Comparison of ENCODE assay signal across 17 cellular contexts in the genomic region with DNA sequence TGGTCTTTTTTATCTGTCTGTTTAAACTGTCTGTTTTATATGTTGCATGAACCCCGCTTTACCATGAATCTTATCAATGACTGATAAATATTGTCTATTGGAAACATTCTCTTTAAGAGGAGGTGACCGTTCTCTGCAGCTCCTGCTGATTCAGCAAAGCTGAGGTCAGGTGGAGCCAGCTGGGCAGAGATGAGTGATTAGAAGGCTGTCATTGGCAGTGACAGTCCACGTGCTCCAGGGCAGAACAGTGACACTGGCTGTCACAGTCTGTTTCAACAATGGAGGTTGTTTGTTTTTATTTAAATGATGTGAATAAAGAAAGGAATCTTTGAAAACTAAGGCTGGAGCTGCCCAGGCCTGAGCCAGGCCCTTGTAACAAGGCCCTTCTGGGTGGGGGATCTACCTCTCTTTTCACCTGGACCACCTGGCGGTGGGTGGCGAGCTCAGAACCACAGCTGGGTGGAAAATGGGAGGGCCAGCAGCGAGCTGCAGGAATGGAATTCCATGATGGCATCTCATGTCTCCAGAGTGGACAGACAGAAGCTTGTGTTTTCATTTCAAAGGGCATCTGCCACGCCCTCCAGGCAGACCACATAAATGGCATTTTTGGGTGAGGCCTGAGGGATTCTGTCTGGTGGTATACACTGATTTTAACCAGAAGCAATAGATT. TPM values are rescaled to one million over a fixed set of nuclear protein-coding genes. Genes with fewer than 3 reads are reported as not detected.
A peak's percentile ranks its signal among the peaks of the same experiment; 100 is the strongest.
DNase-seq lines count a peak whose midpoint lies in the region; ATAC-seq and TF ChIP-seq lines count a peak whose summit lies in the region.
"Had no signal": no experiment of that assay in that cellular context is flagged by ENCODE, and none has a peak within 500 bp of the region (broad histone marks: within the 10 kb centered on the region; RNA-seq: fewer than 3 reads in every experiment).

No MANE protein-coding gene starts in this region.

- no peak overlapping the region for H3K9ac ChIP-seq in SK-N-SH

- peak overlapping the region; percentile 57 for H3K27ac Mint-ChIP-seq in type B pancreatic cell
- no peak overlapping the region for H3K27ac Mint-ChIP-seq in activated CD4-positive, alpha-beta T cell treated with anti-CD3 and anti-CD28 coated beads, Interleukin-2, amount 10 ng/mL, durations not matched to agents 7 days and 5 days
- H3K27ac Mint-ChIP-seq: endodermal cell had no signal

- peaks cover 100% of the 10 kb centered on the region for H3K79me2 ChIP-seq in SK-N-SH (ENCODE audit: insufficient read depth)

- H4K20me1 ChIP-seq in SK-N-SH (ENCODE audit: insufficient read depth) = peaks cover 48% of the 10 kb centered on the region

- H3K36me3 Mint-ChIP-seq in type B pancreatic cell = peaks cover 9% of the 10 kb centered on the region
- peaks cover 7% of the 10 kb centered on the region for H3K36me3 Mint-ChIP-seq in activated CD4-positive, alpha-beta T cell treated with anti-CD3 and anti-CD28 coated beads, Interleukin-2, amount 10 ng/mL, durations not matched to agents 7 days and 5 days (ENCODE audit: low read depth)

- no peaks in the 10 kb centered on the region for H3K9me2 ChIP-seq in SK-N-SH

- TF ChIP-seq RAD21 in SK-N-SH (IDR thresholded peaks at IDR 0.05; ENCODE audit: low read length) = no peak

- H2AFZ ChIP-seq in SK-N-SH (ENCODE audit: low read depth) = no peak overlapping the region

- H3K4me1 ChIP-seq in SK-N-SH (ENCODE audit: control insufficient read depth in 1 of 2, insufficient read depth in 2 of 2, low read depth in 1 of 2, low read length in 1 of 2) = peaks cover 34 to 36% of the 10 kb centered on the region in 2 experiments; a peak in 3 of 4 replicates

- H3F3A ChIP-seq in SK-N-SH (replicated peaks; ENCODE audit: insufficient read depth) = no peaks in the 10 kb centered on the region

- peaks cover 4% of the 10 kb centered on the region for H3K9me3 Mint-ChIP-seq in type B pancreatic cell
- no peaks in the 10 kb centered on the region for H3K9me3 Mint-ChIP-seq in activated CD4-positive, alpha-beta T cell treated with anti-CD3 and anti-CD28 coated beads, Interleukin-2, amount 10 ng/mL, durations not matched to agents 7 days and 5 days
- H3K9me3 Mint-ChIP-seq: naive thymus-derived CD8-positive, alpha-beta T cell had no signal

- peaks cover 0 to 13% of the 10 kb centered on the region in 2 experiments for H3K36me3 ChIP-seq in SK-N-SH (replicated peaks in 1 of 2; ENCODE audit: control insufficient read depth in 1 of 2, insufficient read depth in 2 of 2, low read length in 1 of 2)

- H3K4me1 Mint-ChIP-seq in type B pancreatic cell (ENCODE audit: unreplicated experiment) = peaks cover 57% of the 10 kb centered on the region
- peaks cover 42% of the 10 kb centered on the region for H3K4me1 Mint-ChIP-seq in activated CD4-positive, alpha-beta T cell treated with anti-CD3 and anti-CD28 coated beads, Interleukin-2, amount 10 ng/mL, durations not matched to agents 7 days and 5 days

- H3K27me3 ChIP-seq in SK-N-SH (ENCODE audit: insufficient read depth) = no peaks in the 10 kb centered on the region
- H3K27me3 ChIP-seq: body of pancreas had no signal

- no peak for DNase-seq in SK-N-SH
- DNase-seq in coronary artery (ENCODE audit: low spot score) = peak; percentile 50
- DNase-seq in myocyte (ENCODE audit: low read depth) = peak; percentile 80
- no peak for DNase-seq in type B pancreatic cell (ENCODE audit: extremely low spot score, unreplicated experiment)
- no peak for DNase-seq in activated CD4-positive, alpha-beta T cell treated with anti-CD3 and anti-CD28 coated beads, Interleukin-2, amount 10 ng/mL, durations not matched to agents 7 days and 5 days
- DNase-seq in NAMALWA (ENCODE audit: low spot score) = no peak
- DNase-seq: activated gamma-delta T cell, endodermal cell, GOT3, KBM-7, kidney, NCI-H1694, SHP77 had no signal

- H3K9me3 ChIP-seq in SK-N-SH = no peaks in the 10 kb centered on the region
- H3K9me3 ChIP-seq: body of pancreas had no signal

- CTCF ChIA-PET in SK-N-SH (lab: Yijun Ruan, JAX) = interaction anchor here (0.8 to 2.7 kb wide), 4 partner anchors 9 to 78 kb away, joined by 3 to 8 read pairs (median 4); no protein-coding TSS in a partner anchor
- CTCF ChIA-PET in activated CD4-positive, alpha-beta T cell treated with anti-CD3 and anti-CD28 coated beads, Interleukin-2, amount 10 ng/mL, durations not matched to agents 7 days and 5 days (lab: Charles Lee) = interaction anchor here (1.0 to 2.5 kb wide), 5 partner anchors 10 to 77 kb away, joined by 3 to 7 read pairs (median 5); no protein-coding TSS in a partner anchor

- no peaks in the 10 kb centered on the region for H3K27me3 Mint-ChIP-seq in type B pancreatic cell
- H3K27me3 Mint-ChIP-seq in activated CD4-positive, alpha-beta T cell treated with anti-CD3 and anti-CD28 coated beads, Interleukin-2, amount 10 ng/mL, durations not matched to agents 7 days and 5 days = no peaks in the 10 kb centered on the region
- H3K27me3 Mint-ChIP-seq: naive thymus-derived CD8-positive, alpha-beta T cell had no signal

- no peak for TF ChIP-seq EP300 in SK-N-SH (IDR thresholded peaks at IDR 0.05; ENCODE audit: borderline replicate concordance in 1 of 2, low read depth in 1 of 2, low read length in 1 of 2)

- no peak overlapping the region for H3K4me3 Mint-ChIP-seq in type B pancreatic cell
- H3K4me3 Mint-ChIP-seq in activated CD4-positive, alpha-beta T cell treated with anti-CD3 and anti-CD28 coated beads, Interleukin-2, amount 10 ng/mL, durations not matched to agents 7 days and 5 days = no peak overlapping the region
- H3K4me3 Mint-ChIP-seq: endodermal cell; naive thymus-derived CD8-positive, alpha-beta T cell had no signal

- no peak for ATAC-seq in SK-N-SH treated with all-trans-retinoic acid at 6 μM for 48 hours
- no peak for ATAC-seq in GM18520 (IDR thresholded peaks at IDR 0.05; ENCODE audit: unreplicated experiment)
- ATAC-seq: body of pancreas; naive thymus-derived CD8-positive, alpha-beta T cell had no signal

- TF ChIP-seq CTCF in SK-N-SH (IDR thresholded peaks at IDR 0.05) (no peak), coronary artery (IDR thresholded peaks at IDR 0.05) (no peak), type B pancreatic cell (conservative IDR thresholded peaks at IDR 0.05) (no peak)

- 94% methylated on average over 6 of the region's 7 CpGs for WGBS in SK-N-SH (ENCODE audit: low lambda C conversion rate)

- POLR2A ChIA-PET in SK-N-SH (lab: Yijun Ruan, JAX) = no interaction called here
- POLR2A ChIA-PET in activated CD4-positive, alpha-beta T cell treated with anti-CD3 and anti-CD28 coated beads, Interleukin-2, amount 10 ng/mL, durations not matched to agents 7 days and 5 days (lab: Charles Lee) = no interaction called here

- H3K4me2 ChIP-seq in SK-N-SH = no peak overlapping the region

- H3K27ac ChIP-seq in SK-N-SH (ENCODE audit: low read depth in 2 of 2, low read length in 1 of 2) (no peak overlapping the region), coronary artery (no peak overlapping the region)
- H3K27ac ChIP-seq: body of pancreas had no signal

- H3K4me3 ChIP-seq in SK-N-SH (ENCODE audit: low read depth in 2 of 2, low read length in 1 of 2) (no peak overlapping the region), coronary artery (no peak overlapping the region)
- H3K4me3 ChIP-seq: body of pancreas had no signal

TF ChIP-seq in SK-N-SH, 30 proteins besides CTCF, POLR2A, EP300 and RAD21:
- TF ChIP-seq MXI1 (IDR thresholded peaks at IDR 0.05; ENCODE audit: low read depth, low read length) (0 out of 2 replicates have a peak, but pooled peaks have one; percentile 38), RCOR1 (IDR thresholded peaks at IDR 0.05; ENCODE audit: low read length) (no peak), FOSL2 (IDR thresholded peaks at IDR 0.05; ENCODE audit: borderline replicate concordance, low read depth) (no peak)

TF ChIP-seq in SK-N-SH treated with all-trans-retinoic acid at 6 μM for 48 hours, 23 proteins besides CTCF, POLR2A, EP300 and RAD21:
- no peak for TF ChIP-seq ZFP30 (CRISPR knock-in tag; IDR thresholded peaks at IDR 0.05)
- no peak for TF ChIP-seq TCF4 (CRISPR knock-in tag; IDR thresholded peaks at IDR 0.05; ENCODE audit: borderline replicate concordance)
- TF ChIP-seq ZC3H10 (CRISPR knock-in tag; IDR thresholded peaks at IDR 0.05) = no peak
- TF ChIP-seq PPARA (CRISPR knock-in tag; IDR thresholded peaks at IDR 0.05; ENCODE audit: borderline replicate concordance) = no peak
- TF ChIP-seq, protein P1, sequence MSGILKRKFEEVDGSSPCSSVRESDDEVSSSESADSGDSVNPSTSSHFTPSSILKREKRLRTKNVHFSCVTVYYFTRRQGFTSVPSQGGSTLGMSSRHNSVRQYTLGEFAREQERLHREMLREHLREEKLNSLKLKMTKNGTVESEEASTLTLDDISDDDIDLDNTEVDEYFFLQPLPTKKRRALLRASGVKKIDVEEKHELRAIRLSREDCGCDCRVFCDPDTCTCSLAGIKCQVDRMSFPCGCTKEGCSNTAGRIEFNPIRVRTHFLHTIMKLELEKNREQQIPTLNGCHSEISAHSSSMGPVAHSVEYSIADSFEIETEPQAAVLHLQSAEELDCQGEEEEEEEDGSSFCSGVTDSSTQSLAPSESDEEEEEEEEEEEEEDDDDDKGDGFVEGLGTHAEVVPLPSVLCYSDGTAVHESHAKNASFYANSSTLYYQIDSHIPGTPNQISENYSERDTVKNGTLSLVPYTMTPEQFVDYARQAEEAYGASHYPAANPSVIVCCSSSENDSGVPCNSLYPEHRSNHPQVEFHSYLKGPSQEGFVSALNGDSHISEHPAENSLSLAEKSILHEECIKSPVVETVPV (CRISPR knock-in tag; IDR thresholded peaks at IDR 0.05) = no peak
- TF ChIP-seq BACH2 (CRISPR knock-in tag; IDR thresholded peaks at IDR 0.05; ENCODE audit: borderline replicate concordance) = no peak
TF ChIP-seq in SK-N-SH treated with all-trans-retinoic acid at 6 μM for 48 hours: peak in this region for 0.

RNA-seq across cellular contexts. Expression of gene SYNJ2, which starts 12.6 kb away (rescaled TPM):
- polyA plus RNA-seq in SK-N-SH (2012; rRNA removed) = 35.3 and 40.0 TPM in 2 replicates
- polyA plus RNA-seq in SK-N-SH (2012; cell fraction: cytosol; rRNA removed) = 28.3 and 33.0 TPM in 2 replicates
- polyA plus RNA-seq in SK-N-SH (2012; cell fraction: nucleus; rRNA removed) = 56.9 and 66.8 TPM in 2 replicates
- total RNA-seq in myocyte = 11.4 and 14.2 TPM in 2 replicates
- 18.1 TPM for polyA plus RNA-seq in myocyte (2012)
- total RNA-seq in type B pancreatic cell (ENCODE audit: low replicate concordance) = 17.0 and 31.2 TPM in 2 replicates
- total RNA-seq in activated CD4-positive, alpha-beta T cell treated with anti-CD3 and anti-CD28 coated beads, Interleukin-2, amount 10 ng/mL, durations not matched to agents 7 days and 5 days = 10 to 100 TPM; 35.8 to 39.0 TPM

Comparison
In these comparisons a context has a peak if more than half of its experiments do, and no peak if none do; other contexts are left out.
1. DNase-seq: peak in coronary artery (single experiment) and myocyte (single experiment); none in SK-N-SH (single experiment), type B pancreatic cell (single experiment), activated CD4-positive, alpha-beta T cell treated with anti-CD3 and anti-CD28 coated beads, Interleukin-2, amount 10 ng/mL, durations not matched to agents 7 days and 5 days (single experiment) and NAMALWA (single experiment).